In genomic region chr13:26719356-26719945, GRCh38 we compare ENCODE assay signal across 8 cellular contexts. TPM values are rescaled to one million over a fixed set of nuclear protein-coding genes. Genes with fewer than 3 reads are reported as not detected.
DNase-seq lines count a peak whose midpoint lies in the region.
"Had no signal": no experiment of that assay in that cellular context is flagged by ENCODE, and none has a peak within 500 bp of the region (broad histone marks: within the 10 kb centered on the region; RNA-seq: fewer than 3 reads in every experiment).

No MANE protein-coding gene starts in this region.

- peaks cover 17% of the 10 kb centered on the region for H3K4me1 Mint-ChIP-seq in activated CD4-positive, alpha-beta memory T cell treated with anti-CD3 and anti-CD28 coated beads for 36 hours (ENCODE audit: low read depth)

- no peaks in the 10 kb centered on the region for H3K27me3 Mint-ChIP-seq in activated CD4-positive, alpha-beta memory T cell treated with anti-CD3 and anti-CD28 coated beads for 36 hours

- H3K36me3 Mint-ChIP-seq in activated CD4-positive, alpha-beta memory T cell treated with anti-CD3 and anti-CD28 coated beads for 36 hours, result no peaks in the 10 kb centered on the region

- DNase-seq in GDM1 (lab: John Stamatoyannopoulos, UW), result peak; percentile 70
- DNase-seq in NCI-H1694 treated with DMSO at 0.1 percent for 48 hours (lab: John Stamatoyannopoulos, UW), result peak; percentile 88
- DNase-seq in UCSD-AML1 (lab: John Stamatoyannopoulos, UW; ENCODE audit: unreplicated experiment), result peak; percentile 42
- DNase-seq in midbrain (lab: John Stamatoyannopoulos, UW), result peak; percentile 3
- no peak for DNase-seq in activated CD4-positive, alpha-beta memory T cell treated with anti-CD3 and anti-CD28 coated beads for 36 hours
- DNase-seq in pons (ENCODE audit: low spot score), result no peak
- DNase-seq in activated T-cell treated with anti-CD3 and anti-CD28 coated beads, Interleukin-2, amount 50 U/mL, for 1 hour, result no peak
- DNase-seq: activated effector memory CD4-positive, alpha-beta T cell treated with Interleukin-2 at 50 U/mL for 16 hours had no signal

- no peak overlapping the region for H3K27ac Mint-ChIP-seq in activated CD4-positive, alpha-beta memory T cell treated with anti-CD3 and anti-CD28 coated beads for 36 hours

- no peak overlapping the region for H3K4me3 Mint-ChIP-seq in activated CD4-positive, alpha-beta memory T cell treated with anti-CD3 and anti-CD28 coated beads for 36 hours

- H3K9me3 Mint-ChIP-seq in activated CD4-positive, alpha-beta memory T cell treated with anti-CD3 and anti-CD28 coated beads for 36 hours, result no peaks in the 10 kb centered on the region

- POLR2A ChIA-PET in activated CD4-positive, alpha-beta memory T cell treated with anti-CD3 and anti-CD28 coated beads for 36 hours (lab: Charles Lee), result no interaction called here

- intact Hi-C loops in activated CD4-positive, alpha-beta memory T cell treated with anti-CD3 and anti-CD28 coated beads for 36 hours (cut with micrococcal nuclease), result no loop called here

- CTCF ChIA-PET in activated CD4-positive, alpha-beta memory T cell treated with anti-CD3 and anti-CD28 coated beads for 36 hours (lab: Charles Lee), result interaction anchor here (0.8 to 1.7 kb wide), 3 partner anchors 21 to 534 kb away, joined by 4 to 6 read pairs (median 4); no protein-coding TSS in a partner anchor

RNA-seq across cellular contexts. Expression of gene GPR12, which starts 41.1 kb away (rescaled TPM):
- total RNA-seq in activated CD4-positive, alpha-beta memory T cell treated with anti-CD3 and anti-CD28 coated beads for 36 hours, result not detected

Comparison
In these comparisons a context has a peak if more than half of its experiments do, and no peak if none do; other contexts are left out.
1. DNase-seq: peak in GDM1 (single experiment), NCI-H1694 treated with DMSO at 0.1 percent for 48 hours (single experiment), UCSD-AML1 (single experiment) and midbrain (single experiment); none in activated CD4-positive, alpha-beta memory T cell treated with anti-CD3 and anti-CD28 coated beads for 36 hours (single experiment), pons (single experiment) and activated T-cell treated with anti-CD3 and anti-CD28 coated beads, Interleukin-2, amount 50 U/mL, for 1 hour (single experiment).